Comparison of ENCODE assay signal across 1 cellular context in the genomic region with DNA sequence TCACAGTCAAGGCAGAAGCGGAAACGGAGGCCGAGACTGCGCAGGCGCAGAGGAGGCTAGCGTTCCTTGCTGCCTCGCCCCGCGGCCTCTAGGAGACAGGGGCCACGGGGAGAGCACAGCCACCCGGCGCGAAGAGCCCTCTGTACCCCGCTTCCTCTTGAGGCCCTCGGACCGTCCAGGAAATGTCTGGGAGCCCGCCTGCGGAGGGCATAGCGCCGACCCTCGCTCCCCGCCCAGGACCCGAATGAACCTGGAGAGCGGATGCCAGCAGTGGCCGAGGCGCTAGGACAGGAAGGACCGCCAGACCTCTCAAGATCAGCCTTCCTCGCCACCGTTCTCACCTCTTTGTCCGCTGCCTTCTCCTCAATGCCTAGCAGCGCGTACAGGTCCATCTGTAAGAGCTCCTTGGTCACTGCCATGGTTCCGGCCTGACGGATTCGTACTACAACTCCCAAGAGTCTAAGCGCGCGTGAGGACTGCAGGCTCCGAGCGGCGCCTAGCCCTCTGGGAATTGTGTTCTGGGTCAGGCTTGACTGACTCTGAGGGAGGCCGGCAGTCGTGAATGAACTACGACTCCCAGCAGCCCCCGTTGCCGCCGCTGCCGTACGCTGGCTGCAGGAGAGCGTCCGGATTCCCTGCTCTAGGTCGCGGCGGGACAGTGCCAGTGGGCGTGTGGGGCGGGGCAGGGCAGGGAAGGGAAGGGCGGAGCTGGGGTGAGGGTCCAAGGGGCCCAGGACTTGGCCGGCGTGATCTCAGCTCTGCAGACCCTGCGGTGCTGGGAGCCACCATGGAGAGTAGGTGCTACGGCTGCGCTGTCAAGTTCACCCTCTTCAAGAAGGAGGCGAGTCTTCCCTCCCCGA.
A peak's percentile ranks its signal among the peaks of the same experiment; 100 is the strongest.
TF ChIP-seq lines count a peak whose summit lies in the region.

A gene with protein sequence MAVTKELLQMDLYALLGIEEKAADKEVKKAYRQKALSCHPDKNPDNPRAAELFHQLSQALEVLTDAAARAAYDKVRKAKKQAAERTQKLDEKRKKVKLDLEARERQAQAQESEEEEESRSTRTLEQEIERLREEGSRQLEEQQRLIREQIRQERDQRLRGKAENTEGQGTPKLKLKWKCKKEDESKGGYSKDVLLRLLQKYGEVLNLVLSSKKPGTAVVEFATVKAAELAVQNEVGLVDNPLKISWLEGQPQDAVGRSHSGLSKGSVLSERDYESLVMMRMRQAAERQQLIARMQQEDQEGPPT (minus strand): TSS at position 446 of the 860 bp plus-strand sequence. CDS start 27 bp downstream, at position 419.
Gene ZFYVE19 (plus strand): TSS at position 62 of the 860 bp plus-strand sequence. CDS start 501 bp downstream, at position 563.

TF ChIP-seq in GM12878, 131 proteins besides CTCF, POLR2A, EP300 and RAD21 (continues in another document):
- TF ChIP-seq E4F1 (IDR thresholded peaks at IDR 0.05; ENCODE audit: borderline replicate concordance, partially characterized antibody): peak; percentile 68
- TF ChIP-seq TARDBP (IDR thresholded peaks at IDR 0.05; ENCODE audit: borderline replicate concordance): peak; percentile 76
- peak; percentile 78 for TF ChIP-seq CHD2 (IDR thresholded peaks at IDR 0.05; ENCODE audit: borderline replicate concordance, low read depth, low read length)
- TF ChIP-seq PML (IDR thresholded peaks at IDR 0.05; ENCODE audit: low read length): 0 out of 2 replicates have a peak, but pooled peaks have one; percentile 82
- no peak for TF ChIP-seq SREBF2 (IDR thresholded peaks at IDR 0.05; ENCODE audit: low read length)
- TF ChIP-seq E2F4 (IDR thresholded peaks at IDR 0.05; ENCODE audit: low read depth, low read length): 0 out of 2 replicates have a peak, but pooled peaks have one; percentile 48
- TF ChIP-seq, protein P1, sequence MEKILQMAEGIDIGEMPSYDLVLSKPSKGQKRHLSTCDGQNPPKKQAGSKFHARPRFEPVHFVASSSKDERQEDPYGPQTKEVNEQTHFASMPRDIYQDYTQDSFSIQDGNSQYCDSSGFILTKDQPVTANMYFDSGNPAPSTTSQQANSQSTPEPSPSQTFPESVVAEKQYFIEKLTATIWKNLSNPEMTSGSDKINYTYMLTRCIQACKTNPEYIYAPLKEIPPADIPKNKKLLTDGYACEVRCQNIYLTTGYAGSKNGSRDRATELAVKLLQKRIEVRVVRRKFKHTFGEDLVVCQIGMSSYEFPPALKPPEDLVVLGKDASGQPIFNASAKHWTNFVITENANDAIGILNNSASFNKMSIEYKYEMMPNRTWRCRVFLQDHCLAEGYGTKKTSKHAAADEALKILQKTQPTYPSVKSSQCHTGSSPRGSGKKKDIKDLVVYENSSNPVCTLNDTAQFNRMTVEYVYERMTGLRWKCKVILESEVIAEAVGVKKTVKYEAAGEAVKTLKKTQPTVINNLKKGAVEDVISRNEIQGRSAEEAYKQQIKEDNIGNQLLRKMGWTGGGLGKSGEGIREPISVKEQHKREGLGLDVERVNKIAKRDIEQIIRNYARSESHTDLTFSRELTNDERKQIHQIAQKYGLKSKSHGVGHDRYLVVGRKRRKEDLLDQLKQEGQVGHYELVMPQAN (conservative IDR thresholded peaks at IDR 0.05): peak; percentile 75
- TF ChIP-seq NFXL1 (IDR thresholded peaks at IDR 0.05; ENCODE audit: borderline replicate concordance): no peak
- TF ChIP-seq CREM (IDR thresholded peaks at IDR 0.05; ENCODE audit: low read depth): peak; percentile 87; the same call in 1 of the 2 replicates
- no peak for TF ChIP-seq MEF2A (IDR thresholded peaks at IDR 0.05; ENCODE audit: insufficient read depth, low read depth, low read length)
- TF ChIP-seq BHLHE40 (IDR thresholded peaks at IDR 0.05; ENCODE audit: borderline replicate concordance in 1 of 2, low read depth in 2 of 2, low read length in 1 of 2): peak; percentile 24 to 42; a peak in 2 of 4 replicates
- TF ChIP-seq, protein P2, sequence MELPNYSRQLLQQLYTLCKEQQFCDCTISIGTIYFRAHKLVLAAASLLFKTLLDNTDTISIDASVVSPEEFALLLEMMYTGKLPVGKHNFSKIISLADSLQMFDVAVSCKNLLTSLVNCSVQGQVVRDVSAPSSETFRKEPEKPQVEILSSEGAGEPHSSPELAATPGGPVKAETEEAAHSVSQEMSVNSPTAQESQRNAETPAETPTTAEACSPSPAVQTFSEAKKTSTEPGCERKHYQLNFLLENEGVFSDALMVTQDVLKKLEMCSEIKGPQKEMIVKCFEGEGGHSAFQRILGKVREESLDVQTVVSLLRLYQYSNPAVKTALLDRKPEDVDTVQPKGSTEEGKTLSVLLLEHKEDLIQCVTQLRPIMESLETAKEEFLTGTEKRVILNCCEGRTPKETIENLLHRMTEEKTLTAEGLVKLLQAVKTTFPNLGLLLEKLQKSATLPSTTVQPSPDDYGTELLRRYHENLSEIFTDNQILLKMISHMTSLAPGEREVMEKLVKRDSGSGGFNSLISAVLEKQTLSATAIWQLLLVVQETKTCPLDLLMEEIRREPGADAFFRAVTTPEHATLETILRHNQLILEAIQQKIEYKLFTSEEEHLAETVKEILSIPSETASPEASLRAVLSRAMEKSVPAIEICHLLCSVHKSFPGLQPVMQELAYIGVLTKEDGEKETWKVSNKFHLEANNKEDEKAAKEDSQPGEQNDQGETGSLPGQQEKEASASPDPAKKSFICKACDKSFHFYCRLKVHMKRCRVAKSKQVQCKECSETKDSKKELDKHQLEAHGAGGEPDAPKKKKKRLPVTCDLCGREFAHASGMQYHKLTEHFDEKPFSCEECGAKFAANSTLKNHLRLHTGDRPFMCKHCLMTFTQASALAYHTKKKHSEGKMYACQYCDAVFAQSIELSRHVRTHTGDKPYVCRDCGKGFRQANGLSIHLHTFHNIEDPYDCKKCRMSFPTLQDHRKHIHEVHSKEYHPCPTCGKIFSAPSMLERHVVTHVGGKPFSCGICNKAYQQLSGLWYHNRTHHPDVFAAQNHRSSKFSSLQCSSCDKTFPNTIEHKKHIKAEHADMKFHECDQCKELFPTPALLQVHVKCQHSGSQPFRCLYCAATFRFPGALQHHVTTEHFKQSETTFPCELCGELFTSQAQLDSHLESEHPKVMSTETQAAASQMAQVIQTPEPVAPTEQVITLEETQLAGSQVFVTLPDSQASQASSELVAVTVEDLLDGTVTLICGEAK (IDR thresholded peaks at IDR 0.05; ENCODE audit: borderline replicate concordance): peak; percentile 68; the same call in 1 of the 2 replicates
- TF ChIP-seq SPI1 (IDR thresholded peaks at IDR 0.05; ENCODE audit: borderline replicate concordance, insufficient read depth, low read depth, low read length): no peak
- TF ChIP-seq, protein P3, sequence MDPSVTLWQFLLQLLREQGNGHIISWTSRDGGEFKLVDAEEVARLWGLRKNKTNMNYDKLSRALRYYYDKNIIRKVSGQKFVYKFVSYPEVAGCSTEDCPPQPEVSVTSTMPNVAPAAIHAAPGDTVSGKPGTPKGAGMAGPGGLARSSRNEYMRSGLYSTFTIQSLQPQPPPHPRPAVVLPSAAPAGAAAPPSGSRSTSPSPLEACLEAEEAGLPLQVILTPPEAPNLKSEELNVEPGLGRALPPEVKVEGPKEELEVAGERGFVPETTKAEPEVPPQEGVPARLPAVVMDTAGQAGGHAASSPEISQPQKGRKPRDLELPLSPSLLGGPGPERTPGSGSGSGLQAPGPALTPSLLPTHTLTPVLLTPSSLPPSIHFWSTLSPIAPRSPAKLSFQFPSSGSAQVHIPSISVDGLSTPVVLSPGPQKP (IDR thresholded peaks at IDR 0.05; ENCODE audit: low read depth, low read length): peak; percentile 14; the same call in 1 of the 2 replicates
- TF ChIP-seq IRF4 (IDR thresholded peaks at IDR 0.05; ENCODE audit: low read depth, low read length): no peak
- TF ChIP-seq ZZZ3 (IDR thresholded peaks at IDR 0.05; ENCODE audit: control insufficient read depth, insufficient read length, low read depth): no peak
- no peak for TF ChIP-seq ZNF592 (IDR thresholded peaks at IDR 0.05)
- TF ChIP-seq CEBPB (IDR thresholded peaks at IDR 0.05; ENCODE audit: borderline replicate concordance in 1 of 2, low read depth in 2 of 2, low read length in 2 of 2): no peak
- TF ChIP-seq SMARCA5 (IDR thresholded peaks at IDR 0.05): peak; percentile 63
- no peak for TF ChIP-seq ZBTB4 (CRISPR knock-in tag; IDR thresholded peaks at IDR 0.05)
- no peak for TF ChIP-seq CHD1 (IDR thresholded peaks at IDR 0.05; ENCODE audit: low read depth, low read length)
- TF ChIP-seq ZNF207 (IDR thresholded peaks at IDR 0.05; ENCODE audit: borderline replicate concordance): peak; percentile 82; the same call in 1 of the 2 replicates
- TF ChIP-seq, protein P4, sequence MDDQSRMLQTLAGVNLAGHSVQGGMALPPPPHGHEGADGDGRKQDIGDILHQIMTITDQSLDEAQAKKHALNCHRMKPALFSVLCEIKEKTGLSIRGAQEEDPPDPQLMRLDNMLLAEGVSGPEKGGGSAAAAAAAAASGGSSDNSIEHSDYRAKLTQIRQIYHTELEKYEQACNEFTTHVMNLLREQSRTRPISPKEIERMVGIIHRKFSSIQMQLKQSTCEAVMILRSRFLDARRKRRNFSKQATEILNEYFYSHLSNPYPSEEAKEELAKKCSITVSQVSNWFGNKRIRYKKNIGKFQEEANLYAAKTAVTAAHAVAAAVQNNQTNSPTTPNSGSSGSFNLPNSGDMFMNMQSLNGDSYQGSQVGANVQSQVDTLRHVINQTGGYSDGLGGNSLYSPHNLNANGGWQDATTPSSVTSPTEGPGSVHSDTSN (IDR thresholded peaks at IDR 0.05; ENCODE audit: insufficient replicate concordance, low read depth, low read length): no peak
- peak; percentile 47 to 61; a peak in 2 of 4 replicates for TF ChIP-seq IKZF2 (IDR thresholded peaks at IDR 0.05)
- no peak for TF ChIP-seq HDAC6 (IDR thresholded peaks at IDR 0.05; ENCODE audit: unreplicated experiment)
- TF ChIP-seq TCF12 (IDR thresholded peaks at IDR 0.05; ENCODE audit: low read depth, low read length): no peak
- no peak for TF ChIP-seq HDAC2 (IDR thresholded peaks at IDR 0.05)
- peak; percentile 79 for TF ChIP-seq SREBF1 (IDR thresholded peaks at IDR 0.05; ENCODE audit: low read length)
- TF ChIP-seq FOXK2 (IDR thresholded peaks at IDR 0.05): no peak
